Comparison of ENCODE assay signal across 11 cellular contexts in genomic region chr14:20802341-20803084, GRCh38. TPM values are rescaled to one million over a fixed set of nuclear protein-coding genes. Genes with fewer than 3 reads are reported as not detected.
DNase-seq lines count a peak whose midpoint lies in the region; ATAC-seq, FAIRE-seq and TF ChIP-seq lines count a peak whose summit lies in the region.
"Had no signal": no experiment of that assay in that cellular context is flagged by ENCODE, and none has a peak within 500 bp of the region (broad histone marks: within the 10 kb centered on the region; RNA-seq: fewer than 3 reads in every experiment).

RNASE1 (minus strand) TSS chr14:20802844; CDS start chr14:20802068, 776 bp downstream.

- no peak for TF ChIP-seq CTCF in H1 (IDR thresholded peaks at IDR 0.05; ENCODE audit: control extremely low read depth in 1 of 3, insufficient read depth in 1 of 3, low read depth in 1 of 3, low read length in 3 of 3)
- no peak for TF ChIP-seq CTCF in lower leg skin (IDR thresholded peaks at IDR 0.05)
- no peak for TF ChIP-seq CTCF in glutamatergic neuron (IDR thresholded peaks at IDR 0.05; ENCODE audit: partially characterized antibody, unreplicated experiment)

- H3K4ac ChIP-seq in H1 (replicated peaks; ENCODE audit: insufficient read length, low read depth, low read length) = no peak within 1 kb of the TSS

- no peak within 1 kb of the TSS for H3K4me2 ChIP-seq in H1 (ENCODE audit: insufficient read depth in 1 of 2, low read depth in 2 of 2, low read length in 2 of 2)

- no peak within 1 kb of the TSS for H3K56ac ChIP-seq in H1 (replicated peaks; ENCODE audit: insufficient read length, low read depth, low read length)

- POLR2A ChIA-PET in H1 (lab: Charles Lee; ENCODE audit: partially characterized antibody) = interaction anchor here (2.4 kb wide), 1 partner anchor 18 kb away, joined by 7 read pairs; no protein-coding TSS in a partner anchor

- no peak within 1 kb of the TSS for H3K4me3 ChIP-seq in H1 (ENCODE audit: extremely low read depth in 1 of 4, insufficient read depth in 2 of 4, low read depth in 3 of 4, low read length in 4 of 4)
- peak within 1 kb of the TSS; percentile 21 for H3K4me3 ChIP-seq in lower leg skin (ENCODE audit: low read depth, poor library complexity, severe bottlenecking)
- H3K4me3 ChIP-seq in skin epidermis = peak within 1 kb of the TSS in 6 of 7 experiments; percentile 13 to 26 (median 18)

- intact Hi-C loops in lower leg skin (cut with DNase I; ENCODE audit: low total_unique reads) = no loop called here

- 82% methylated on average over 11 of the region's 11 CpGs; no CpG with 5 or more reads in 1 of the 2 experiments for WGBS in H1 (ENCODE audit: extremely low coverage in 1 of 2, insufficient coverage in 1 of 2, insufficient read length in 1 of 2, insufficient replicate concordance in 2 of 2, low coverage in 1 of 2, low lambda C conversion rate in 2 of 2, missing lambda C conversion rate in 1 of 2), 2 experiments
- WGBS in lower leg skin, 2 donors = 55 to 70% methylated on average over 11 of the region's 11 CpGs

- H3K27ac ChIP-seq in H1 (ENCODE audit: low read depth, low read length) (no peak within 1 kb of the TSS), skin epidermis (peak within 1 kb of the TSS in 15 of 21 experiments; percentile 4 to 85 (median 38))

- no peaks in the 10 kb centered on the region for H3K79me1 ChIP-seq in H1 (ENCODE audit: low read depth, low read length)

- no peaks in the 10 kb centered on the region for H3K36me3 Mint-ChIP-seq in glutamatergic neuron (ENCODE audit: unreplicated experiment)

- H2BK15ac ChIP-seq in H1 (ENCODE audit: low read length) = no peak within 1 kb of the TSS

- peak within 1 kb of the TSS; percentile 44; the same call in 1 of the 2 replicates for H2BK12ac ChIP-seq in H1 (ENCODE audit: low read depth, low read length)

- no peaks in the 10 kb centered on the region for H4K20me1 ChIP-seq in H1 (replicated peaks in 1 of 2; ENCODE audit: control insufficient read depth in 1 of 2, insufficient read depth in 2 of 2, low read length in 2 of 2)

- ATAC-seq in GM21447 (IDR thresholded peaks at IDR 0.05; ENCODE audit: unreplicated experiment) (no peak), GM21786 (IDR thresholded peaks at IDR 0.05; ENCODE audit: unreplicated experiment) (no peak)

- peak within 1 kb of the TSS; percentile 49; the same call in 1 of the 2 replicates for H2BK5ac ChIP-seq in H1 (ENCODE audit: low read depth, low read length)

- no peak within 1 kb of the TSS for H4K5ac ChIP-seq in H1 (ENCODE audit: insufficient read length, low read depth, low read length)

- no peak within 1 kb of the TSS for H3K23ac ChIP-seq in H1 (ENCODE audit: insufficient read length)

- H3K36me3 ChIP-seq in H1 (ENCODE audit: control insufficient read depth in 2 of 4, insufficient read depth in 4 of 4, low read length in 3 of 4) = no peaks in the 10 kb centered on the region

- no peaks in the 10 kb centered on the region for H3K23me2 ChIP-seq in H1 (ENCODE audit: low read depth, low read length)

- TF ChIP-seq EP300 in H1 (IDR thresholded peaks at IDR 0.05; ENCODE audit: borderline replicate concordance in 1 of 2, low read depth in 2 of 2, low read length in 2 of 2) = no peak

- H2AK5ac ChIP-seq in H1 (ENCODE audit: low read depth, low read length) = no peak within 1 kb of the TSS; the same call in 1 of the 2 replicates

- H3K4me1 Mint-ChIP-seq in glutamatergic neuron (ENCODE audit: low read depth, unreplicated experiment) = peaks cover 7% of the 10 kb centered on the region

- no peak within 1 kb of the TSS for H4K91ac ChIP-seq in H1 (replicated peaks; ENCODE audit: insufficient read length, low read length)

- H3K4me3 Mint-ChIP-seq in glutamatergic neuron (ENCODE audit: unreplicated experiment) = no peak within 1 kb of the TSS
- H3K4me3 Mint-ChIP-seq: activated B cell treated with CpG ODN at 0.5 μM for 24 hours had no signal

- no peak within 1 kb of the TSS; the same call in 1 of the 2 replicates for H4K8ac ChIP-seq in H1 (ENCODE audit: extremely low read depth, insufficient read depth, low read length)

- no peak within 1 kb of the TSS for H3K14ac ChIP-seq in H1 (ENCODE audit: insufficient read length)

- peaks cover 2 to 8% (median 6%) of the 10 kb centered on the region in 4 experiments; a peak in 3 of 7 replicates for H3K4me1 ChIP-seq in H1 (replicated peaks in 1 of 4; ENCODE audit: control insufficient read depth in 3 of 4, insufficient read depth in 4 of 4, low read length in 3 of 4)

- H3K27me3 Mint-ChIP-seq in glutamatergic neuron (ENCODE audit: unreplicated experiment) = peaks cover 2% of the 10 kb centered on the region

- no peaks in the 10 kb centered on the region for H3K79me2 ChIP-seq in H1 (ENCODE audit: control insufficient read depth in 1 of 2, insufficient read depth in 2 of 2, low read length in 2 of 2)

- no peak for TF ChIP-seq RAD21 in H1 (IDR thresholded peaks at IDR 0.05 in 1 of 2, conservative IDR thresholded peaks at IDR 0.05 in 1 of 2; ENCODE audit: low read depth in 2 of 2, low read length in 2 of 2)

- no peaks in the 10 kb centered on the region for H3K27me3 ChIP-seq in H1 (replicated peaks in 1 of 4; ENCODE audit: control insufficient read depth in 3 of 4, extremely low read depth in 1 of 4, insufficient read depth in 3 of 4, low read length in 3 of 4)

- H3K9me3 Mint-ChIP-seq in glutamatergic neuron (ENCODE audit: unreplicated experiment) = peaks cover 4% of the 10 kb centered on the region
- H3K9me3 Mint-ChIP-seq: activated B cell treated with CpG ODN at 0.5 μM for 24 hours had no signal

- TF ChIP-seq POLR2A in H1 (IDR thresholded peaks at IDR 0.05; ENCODE audit: control extremely low read depth in 1 of 2, low read depth in 2 of 2, low read length in 2 of 2) (no peak), lower leg skin (IDR thresholded peaks at IDR 0.05) (peak in 1 of 2 donors; percentile 13)

- H2BK120ac ChIP-seq in H1 (replicated peaks; ENCODE audit: low read depth, low read length) = no peak within 1 kb of the TSS

- no peak within 1 kb of the TSS for H3K18ac ChIP-seq in H1 (ENCODE audit: extremely low read depth, low read length)

- H3K9ac ChIP-seq in H1 (replicated peaks in 1 of 4; ENCODE audit: extremely low read depth in 1 of 4, low read depth in 3 of 4, low read length in 3 of 4) = no peak within 1 kb of the TSS

- 0 out of 2 replicates have a peak within 1 kb of the TSS, but pooled peaks have one; percentile 24 for H2BK20ac ChIP-seq in H1 (ENCODE audit: low read length)

- 0 out of 2 replicates have a peak within 1 kb of the TSS, but pooled peaks have one; percentile 7 for H2AFZ ChIP-seq in H1 (ENCODE audit: low read length)

- CTCF ChIA-PET in H1 (lab: Charles Lee; ENCODE audit: partially characterized antibody) = interaction anchor here (0.8 to 1.4 kb wide), 8 partner anchors 16 to 206 kb away, joined by 3 to 5 read pairs (median 4); no protein-coding TSS in a partner anchor

- no peak within 1 kb of the TSS for H3K27ac Mint-ChIP-seq in glutamatergic neuron (ENCODE audit: unreplicated experiment)
- H3K27ac Mint-ChIP-seq: activated B cell treated with CpG ODN at 0.5 μM for 24 hours had no signal

- DNase-seq in H4 (ENCODE audit: low spot score) = peak; percentile 11
- DNase-seq in H1 (ENCODE audit: low read depth in 1 of 2, low spot score in 2 of 2) = no peak
- peak in 1 of 2 donors; percentile 56 for DNase-seq in lower leg skin (ENCODE audit: low spot score in 2 of 2)
- no peak for DNase-seq in glutamatergic neuron
- DNase-seq in NCI-H2029 (lab: John Stamatoyannopoulos, UW) = no peak
- DNase-seq: activated B cell treated with CpG ODN at 0.5 μM for 24 hours, amniotic stem cell, NCI-H82 had no signal

- H3K9me3 ChIP-seq in H1 (ENCODE audit: insufficient read depth in 2 of 2, low read depth in 1 of 2, low read length in 1 of 2) = no peaks in the 10 kb centered on the region

- no peak for FAIRE-seq in H1 (lab: Jason Lieb, UNC)

TF ChIP-seq in H1, 55 proteins besides CTCF, POLR2A, EP300 and RAD21:
- no peak for TF ChIP-seq E2F6 (IDR thresholded peaks at IDR 0.05)
- TF ChIP-seq ATF3 (IDR thresholded peaks at IDR 0.05; ENCODE audit: insufficient read depth, low read depth, low read length) = no peak
- no peak for TF ChIP-seq JUN (IDR thresholded peaks at IDR 0.05; ENCODE audit: low read depth, low read length)
- no peak for TF ChIP-seq POU5F1 (IDR thresholded peaks at IDR 0.05; ENCODE audit: low read depth, low read length)
TF ChIP-seq in H1: peak in this region for 0.

RNA-seq across cellular contexts. Expression of gene RNASE1, which starts in this region (rescaled TPM):
- 2.1 and 9.4 TPM in 2 replicates for total RNA-seq in H4 (2014; rRNA removed; shearing (Covaris generic))
- 2.2 and 3.0 TPM in 2 replicates for total RNA-seq in H1 (2021; fragmentation: NEBNext Ultra II Directional; extraction: Animal tissue kit (Norgen Biotek cat#: 25700))
- polyA plus RNA-seq in H1 (2011; rRNA removed) = 10.2 and 13.4 TPM in 2 replicates
- 9.9 TPM for polyA plus RNA-seq in H1 (2011; cell fraction: cytosol; rRNA removed)
- 44.7 TPM for polyA plus RNA-seq in H1 (2011; cell fraction: nucleus; rRNA removed)
- 5.2 to 10.2 TPM (median 9.3 TPM) in 4 replicates for polyA plus RNA-seq in H1 (2012, experiment 1 of 2)
- polyA plus RNA-seq in H1 (2012, experiment 2 of 2) = 3.0 TPM
- 0.87 TPM for polyA plus RNA-seq in H1 (2013, experiment 1 of 2)
- 0.85 TPM for polyA plus RNA-seq in H1 (2013, experiment 2 of 2)
- 6.5 and 7.7 TPM in 2 replicates for polyA minus RNA-seq in H1 (2011; rRNA and poly(A)+ RNA removed)
- not detected for polyA minus RNA-seq in H1 (2011; cell fraction: cytosol; rRNA and poly(A)+ RNA removed)
- 3.8 TPM for polyA minus RNA-seq in H1 (2011; cell fraction: nucleus; rRNA and poly(A)+ RNA removed)
- total RNA-seq in lower leg skin (100 to 1,000 TPM in 1 of 4 donors, 10 to 100 TPM in 3; 42.6 to 129 (median 87.7) TPM), glutamatergic neuron (ENCODE audit: unreplicated experiment) (not detected)
- total RNA-seq: activated B cell treated with CpG ODN at 0.5 μM for 24 hours had no signal

Comparison
In these comparisons a context has a peak if more than half of its experiments do, and no peak if none do; other contexts are left out.
1. H3K4me3 ChIP-seq: peak in lower leg skin (single experiment) and skin epidermis (6 of 7); none in H1 (0 of 4).